10 cellular contexts compared by ENCODE assay signal in genomic region chr19:16106121-16106520, GRCh38. TPM values are rescaled to one million over a fixed set of nuclear protein-coding genes. Genes with fewer than 3 reads are reported as not detected.
A peak's percentile ranks its signal among the peaks of the same experiment; 100 is the strongest.
DNase-seq lines count a peak whose midpoint lies in the region; ATAC-seq and TF ChIP-seq lines count a peak whose summit lies in the region.
"Had no signal": no experiment of that assay in that cellular context is flagged by ENCODE, and none has a peak within 500 bp of the region (broad histone marks: within the 10 kb centered on the region; RNA-seq: fewer than 3 reads in every experiment).

No MANE protein-coding gene starts in this region.

- in situ Hi-C loops in KBM-7 (cut with MboI; ENCODE audit: low pct_unique_long_range_greater_than_20kb, low sequenced_read_pairs), result no loop called here
- in situ Hi-C loops in gastrocnemius medialis (cut with MboI; ENCODE audit: low sequenced_read_pairs in 4 of 4), result loop anchor here in 1 of 4 donors (10.0 kb wide), 1 partner anchor 61 kb away; no protein-coding TSS in a partner anchor

- WGBS in testis, 2 donors, result 21 to 26% methylated on average over 3 of the region's 3 CpGs

- peaks cover 29 to 52% (median 43%) of the 10 kb centered on the region in 10 experiments for H3K4me1 ChIP-seq in BLaER1 treated with 17β-estradiol and CSF1 and Interleukin-3, amounts not matched to agents 10 nM and 100 nM
- H3K4me1 ChIP-seq in lower lobe of right lung, result peaks cover 11% of the 10 kb centered on the region
- H3K4me1 ChIP-seq in gastrocnemius medialis, result peaks cover 0 to 3% of the 10 kb centered on the region in 2 donors
- H3K4me1 ChIP-seq in testis, result no peaks in the 10 kb centered on the region

- TF ChIP-seq POLR2A in gastrocnemius medialis (IDR thresholded peaks at IDR 0.05) (no peak), testis (IDR thresholded peaks at IDR 0.05) (no peak)

- peak overlapping the region in 10 of 11 experiments; percentile 18 to 75 (median 64); a peak in 19 of 22 replicates for H3K27ac ChIP-seq in BLaER1 treated with 17β-estradiol and CSF1 and Interleukin-3, amounts not matched to agents 10 nM and 100 nM
- peak overlapping the region; percentile 4 for H3K27ac ChIP-seq in lower lobe of right lung
- H3K27ac ChIP-seq in gastrocnemius medialis, result no peak overlapping the region
- H3K27ac ChIP-seq in testis, result no peak overlapping the region

- H3K9me3 ChIP-seq in BLaER1 treated with 17β-estradiol and CSF1 and Interleukin-3, amounts not matched to agents 10 nM and 100 nM (replicated peaks in 1 of 11), result no peaks in the 10 kb centered on the region
- H3K9me3 ChIP-seq in lower lobe of right lung (no peaks in the 10 kb centered on the region), gastrocnemius medialis (no peaks in the 10 kb centered on the region), testis (no peaks in the 10 kb centered on the region)

- H3K4me1 Mint-ChIP-seq in activated CD8-positive, alpha-beta T cell treated with anti-CD3 and anti-CD28 coated beads for 36 hours (ENCODE audit: low read depth), result peaks cover 3% of the 10 kb centered on the region
- H3K4me1 Mint-ChIP-seq: nephron had no signal

- ATAC-seq in activated CD8-positive, alpha-beta T cell treated with anti-CD3 and anti-CD28 coated beads for 36 hours, result no peak
- ATAC-seq in lower lobe of right lung, result peak in 1 of 2 donors; percentile 19
- ATAC-seq in GM21786 (IDR thresholded peaks at IDR 0.05; ENCODE audit: unreplicated experiment), result no peak
- no peak for ATAC-seq in gastrocnemius medialis

- POLR2A ChIA-PET in activated CD8-positive, alpha-beta T cell treated with anti-CD3 and anti-CD28 coated beads for 36 hours (lab: Charles Lee), result no interaction called here

- H4K20me1 ChIP-seq in BLaER1 treated with 17β-estradiol and CSF1 and Interleukin-3, amounts not matched to agents 10 nM and 100 nM, result peaks cover 0 to 48% (median 4%) of the 10 kb centered on the region in 11 experiments; a peak in 7 of 22 replicates

- no peaks in the 10 kb centered on the region for H3K27me3 Mint-ChIP-seq in activated CD8-positive, alpha-beta T cell treated with anti-CD3 and anti-CD28 coated beads for 36 hours

- intact Hi-C loops in activated CD8-positive, alpha-beta T cell treated with anti-CD3 and anti-CD28 coated beads for 36 hours (cut with micrococcal nuclease), result no loop called here
- intact Hi-C loops in lower lobe of right lung (cut with DNase I) (no loop called here), gastrocnemius medialis (cut with DNase I; ENCODE audit: low total_unique reads) (no loop called here), testis (cut with DNase I; ENCODE audit: low total_unique reads) (no loop called here)

- peak overlapping the region; percentile 56 for H3K27ac Mint-ChIP-seq in activated CD8-positive, alpha-beta T cell treated with anti-CD3 and anti-CD28 coated beads for 36 hours
- H3K27ac Mint-ChIP-seq: nephron had no signal

- peaks cover 26 to 39% (median 32%) of the 10 kb centered on the region in 11 experiments for H3K36me3 ChIP-seq in BLaER1 treated with 17β-estradiol and CSF1 and Interleukin-3, amounts not matched to agents 10 nM and 100 nM
- peaks cover 38% of the 10 kb centered on the region for H3K36me3 ChIP-seq in lower lobe of right lung
- H3K36me3 ChIP-seq in gastrocnemius medialis, result peaks cover 0 to 8% of the 10 kb centered on the region in 2 donors
- H3K36me3 ChIP-seq in testis (ENCODE audit: low read depth, missing control alignments), result no peaks in the 10 kb centered on the region

- H3K4me2 ChIP-seq in BLaER1 treated with 17β-estradiol and CSF1 and Interleukin-3, amounts not matched to agents 10 nM and 100 nM, result peak overlapping the region; percentile 30 to 73 (median 46); a peak in 21 of 22 replicates

- TF ChIP-seq CTCF in activated CD8-positive, alpha-beta T cell treated with anti-CD3 and anti-CD28 coated beads for 36 hours (IDR thresholded peaks at IDR 0.05), result no peak
- TF ChIP-seq CTCF in lower lobe of right lung (IDR thresholded peaks at IDR 0.05) (no peak), gastrocnemius medialis (IDR thresholded peaks at IDR 0.05 in 4 of 5, conservative IDR thresholded peaks at IDR 0.05 in 1 of 5) (no peak), testis (IDR thresholded peaks at IDR 0.05) (no peak)

- peak overlapping the region in 9 of 11 experiments; percentile 22 to 55 (median 34); a peak in 11 of 22 replicates for H3K9ac ChIP-seq in BLaER1 treated with 17β-estradiol and CSF1 and Interleukin-3, amounts not matched to agents 10 nM and 100 nM

- H3K9me3 Mint-ChIP-seq in activated CD8-positive, alpha-beta T cell treated with anti-CD3 and anti-CD28 coated beads for 36 hours, result no peaks in the 10 kb centered on the region
- H3K9me3 Mint-ChIP-seq: nephron had no signal

- no peak overlapping the region for H3K4me3 ChIP-seq in BLaER1 treated with 17β-estradiol and CSF1 and Interleukin-3, amounts not matched to agents 10 nM and 100 nM
- no peak overlapping the region for H3K4me3 ChIP-seq in lower lobe of right lung
- no peak overlapping the region for H3K4me3 ChIP-seq in gastrocnemius medialis
- no peak overlapping the region for H3K4me3 ChIP-seq in testis

- H3K4me3 Mint-ChIP-seq in activated CD8-positive, alpha-beta T cell treated with anti-CD3 and anti-CD28 coated beads for 36 hours, result no peak overlapping the region
- H3K4me3 Mint-ChIP-seq: nephron had no signal

- no peaks in the 10 kb centered on the region for H3K27me3 ChIP-seq in BLaER1 treated with 17β-estradiol and CSF1 and Interleukin-3, amounts not matched to agents 10 nM and 100 nM
- H3K27me3 ChIP-seq in lower lobe of right lung (ENCODE audit: low read depth) (no peaks in the 10 kb centered on the region), gastrocnemius medialis (no peaks in the 10 kb centered on the region), testis (no peaks in the 10 kb centered on the region)

- DNase-seq in KBM-7, result peak; percentile 50
- DNase-seq in activated CD8-positive, alpha-beta T cell treated with anti-CD3 and anti-CD28 coated beads for 36 hours, result no peak
- DNase-seq in lower lobe of right lung, result no peak
- DNase-seq in gastrocnemius medialis, result no peak
- DNase-seq in inferior parietal cortex (ENCODE audit: extremely low spot score), result no peak
- no peak for DNase-seq in testis
- DNase-seq: NCI-H524 treated with DMSO at 0.1 percent for 48 hours had no signal

- CTCF ChIA-PET in activated CD8-positive, alpha-beta T cell treated with anti-CD3 and anti-CD28 coated beads for 36 hours (lab: Charles Lee), result interaction anchor here (0.8 to 5.4 kb wide), 5 partner anchors 19 to 73 kb away, joined by 3 to 20 read pairs (median 3); no protein-coding TSS in a partner anchor

- H3K36me3 Mint-ChIP-seq in activated CD8-positive, alpha-beta T cell treated with anti-CD3 and anti-CD28 coated beads for 36 hours (ENCODE audit: low read depth), result peaks cover 16% of the 10 kb centered on the region

RNA-seq across cellular contexts. Expression of gene RAB8A, which starts 5.6 kb away (rescaled TPM):
- total RNA-seq in activated CD8-positive, alpha-beta T cell treated with anti-CD3 and anti-CD28 coated beads for 36 hours, result 100 to 1,000 TPM; 123 to 128 TPM
- total RNA-seq in lower lobe of right lung (110 TPM), gastrocnemius medialis (10 to 100 TPM in 1 of 4 donors, 1 to 10 TPM in 3; 8.3 to 12.1 (median 9.2) TPM), testis (10 to 100 TPM; 63.3 to 69.0 TPM)
- polyA plus RNA-seq in testis (ENCODE audit: insufficient read depth, low read depth, low replicate concordance), result 45.9 TPM

RNA-seq across cellular contexts. Expression of gene TPM4, which starts 29.8 kb away (rescaled TPM):
- total RNA-seq in activated CD8-positive, alpha-beta T cell treated with anti-CD3 and anti-CD28 coated beads for 36 hours, result 100 to 1,000 TPM; 230 to 232 TPM
- 319 TPM for total RNA-seq in lower lobe of right lung
- total RNA-seq in gastrocnemius medialis, result 10 to 100 TPM; 21.8 to 62.8 (median 44.1) TPM
- total RNA-seq in testis, result 100 to 1,000 TPM; 212 to 271 TPM
- polyA plus RNA-seq in testis (ENCODE audit: insufficient read depth, low read depth, low replicate concordance), result 227 TPM

RNA-seq across cellular contexts. Expression of gene HSH2D, which starts 37.4 kb away (rescaled TPM):
- total RNA-seq in activated CD8-positive, alpha-beta T cell treated with anti-CD3 and anti-CD28 coated beads for 36 hours, result 10 to 100 TPM; 23.5 to 25.5 TPM
- total RNA-seq in lower lobe of right lung (8.2 TPM), gastrocnemius medialis (not detected), testis (under 1 TPM; 0.55 to 0.68 TPM)
- polyA plus RNA-seq in testis (ENCODE audit: insufficient read depth, low read depth, low replicate concordance), result 1.6 TPM

Comparison
In these comparisons a context has a peak if more than half of its experiments do, and no peak if none do; other contexts are left out.
1. H3K27ac ChIP-seq: peak in BLaER1 treated with 17β-estradiol and CSF1 and Interleukin-3, amounts not matched to agents 10 nM and 100 nM (10 of 11) and lower lobe of right lung (single experiment); none in gastrocnemius medialis (0 of 4) and testis (0 of 2).